Comparison of ENCODE assay signal across 2 cellular contexts in the genomic region with DNA sequence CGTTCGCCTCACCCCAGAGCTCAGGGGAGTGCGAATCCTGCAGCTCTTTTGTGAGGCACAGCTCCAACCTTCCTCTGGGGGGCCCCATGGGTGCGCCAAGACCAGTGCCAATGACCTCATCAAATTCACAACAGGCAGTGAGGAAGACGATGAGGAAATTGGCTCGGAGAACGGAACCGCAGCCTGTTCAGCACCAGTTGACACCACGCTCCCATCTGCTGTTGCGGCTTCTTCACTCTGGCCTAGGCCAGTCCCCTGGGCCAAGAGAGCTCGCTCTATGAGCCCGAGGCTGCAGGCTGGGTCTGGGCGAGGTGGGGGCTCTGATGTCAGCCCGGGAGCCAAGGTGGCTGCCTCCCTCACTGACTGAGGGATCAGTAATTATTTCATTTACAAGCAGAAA.
TF ChIP-seq lines count a peak whose summit lies in the region.

No MANE protein-coding gene starts in this region.

TF ChIP-seq in SK-N-SH, 30 proteins besides CTCF, POLR2A, EP300 and RAD21 (continued from another document):
- TF ChIP-seq, protein P1, sequence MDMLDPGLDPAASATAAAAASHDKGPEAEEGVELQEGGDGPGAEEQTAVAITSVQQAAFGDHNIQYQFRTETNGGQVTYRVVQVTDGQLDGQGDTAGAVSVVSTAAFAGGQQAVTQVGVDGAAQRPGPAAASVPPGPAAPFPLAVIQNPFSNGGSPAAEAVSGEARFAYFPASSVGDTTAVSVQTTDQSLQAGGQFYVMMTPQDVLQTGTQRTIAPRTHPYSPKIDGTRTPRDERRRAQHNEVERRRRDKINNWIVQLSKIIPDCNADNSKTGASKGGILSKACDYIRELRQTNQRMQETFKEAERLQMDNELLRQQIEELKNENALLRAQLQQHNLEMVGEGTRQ (IDR thresholded peaks at IDR 0.05; ENCODE audit: borderline replicate concordance, low read depth, low read length) = no peak
- TF ChIP-seq FOSL2 (IDR thresholded peaks at IDR 0.05; ENCODE audit: borderline replicate concordance, low read depth) = no peak
- TF ChIP-seq TEAD4 (IDR thresholded peaks at IDR 0.05; ENCODE audit: borderline replicate concordance, insufficient read depth) = no peak
- TF ChIP-seq MXI1 (IDR thresholded peaks at IDR 0.05; ENCODE audit: low read depth, low read length) = no peak
- TF ChIP-seq, protein P2, sequence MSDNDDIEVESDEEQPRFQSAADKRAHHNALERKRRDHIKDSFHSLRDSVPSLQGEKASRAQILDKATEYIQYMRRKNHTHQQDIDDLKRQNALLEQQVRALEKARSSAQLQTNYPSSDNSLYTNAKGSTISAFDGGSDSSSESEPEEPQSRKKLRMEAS (IDR thresholded peaks at IDR 0.05; ENCODE audit: low read depth) = no peak

TF ChIP-seq in SK-N-SH treated with all-trans-retinoic acid at 6 μM for 48 hours, 23 proteins besides CTCF, POLR2A, EP300 and RAD21 (continued from another document):
- TF ChIP-seq TCF4 (CRISPR knock-in tag; IDR thresholded peaks at IDR 0.05; ENCODE audit: borderline replicate concordance) = no peak
- no peak for TF ChIP-seq OSR1 (CRISPR knock-in tag; IDR thresholded peaks at IDR 0.05)
- no peak for TF ChIP-seq ISL1 (CRISPR knock-in tag; IDR thresholded peaks at IDR 0.05)
- no peak for TF ChIP-seq ZNF70 (CRISPR knock-in tag; IDR thresholded peaks at IDR 0.05)
- TF ChIP-seq ZFP3 (CRISPR knock-in tag; IDR thresholded peaks at IDR 0.05) = no peak
- TF ChIP-seq ZC3H10 (CRISPR knock-in tag; IDR thresholded peaks at IDR 0.05) = no peak
- TF ChIP-seq RARB (CRISPR knock-in tag; IDR thresholded peaks at IDR 0.05) = no peak
- TF ChIP-seq ZNF8 (CRISPR knock-in tag; IDR thresholded peaks at IDR 0.05) = no peak
